In the genomic region with DNA sequence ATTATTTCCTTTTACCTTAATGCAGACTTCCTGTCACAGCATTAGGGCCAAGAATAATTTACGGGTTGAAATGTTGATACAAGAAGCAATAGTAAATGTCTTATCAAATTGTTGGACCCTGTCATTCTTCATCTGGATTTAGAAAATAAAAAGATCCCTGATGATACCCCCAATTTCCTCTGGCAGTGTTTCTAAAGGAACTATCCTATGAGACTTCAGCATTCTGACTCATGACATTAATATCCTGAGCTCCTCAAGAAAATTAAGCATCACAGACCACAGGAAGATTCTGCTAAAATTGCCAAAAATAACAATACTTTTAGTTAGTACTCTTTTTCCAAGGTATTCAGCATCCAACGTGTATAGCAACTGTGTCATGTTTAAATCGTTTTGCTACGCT, we compare ENCODE assay signal across 26 cellular contexts.
DNase-seq lines count a peak whose midpoint lies in the region; ATAC-seq, FAIRE-seq and TF ChIP-seq lines count a peak whose summit lies in the region.
"Had no signal": no experiment of that assay in that cellular context is flagged by ENCODE, and none has a peak within 500 bp of the region (broad histone marks: within the 10 kb centered on the region; RNA-seq: fewer than 3 reads in every experiment).

No MANE protein-coding gene starts in this region.

- H3K4me1 Mint-ChIP-seq in astrocyte (ENCODE audit: low read depth, unreplicated experiment), result peaks cover 5% of the 10 kb centered on the region
- H3K4me1 Mint-ChIP-seq: activated CD4-positive, alpha-beta memory T cell treated with anti-CD3 and anti-CD28 coated beads, Interleukin-2, amount 10 ng/mL, durations not matched to agents 7 days and 5 days; activated naive CD8-positive, alpha-beta T cell treated with anti-CD3 and anti-CD28 coated beads, Interleukin-2, amount 10 ng/mL, durations not matched to agents 7 days and 5 days; central memory CD8-positive, alpha-beta T cell; endodermal cell had no signal

- DNase-seq in AG04449 (ENCODE audit: low read depth, low spot score) (peak; percentile 44), HCEC 1CT (peak; percentile 75), astrocyte (ENCODE audit: low read depth) (peak; percentile 82), hepatic stellate cell (ENCODE audit: low spot score) (peak; percentile 65), NCI-H1092 treated with DMSO at 0.1 percent for 48 hours (lab: John Stamatoyannopoulos, UW) (no peak), NCI-H1694 treated with DMSO at 0.1 percent for 48 hours (lab: John Stamatoyannopoulos, UW) (no peak)
- no peak for DNase-seq in activated T-cell treated with anti-CD3 and anti-CD28 coated beads, Interleukin-2, amount 50 U/mL, for 48 hours
- DNase-seq: activated CD4-positive, alpha-beta memory T cell treated with anti-CD3 and anti-CD28 coated beads, Interleukin-2, amount 10 ng/mL, durations not matched to agents 7 days and 5 days; activated naive CD8-positive, alpha-beta T cell treated with anti-CD3 and anti-CD28 coated beads, Interleukin-2, amount 10 ng/mL, durations not matched to agents 7 days and 5 days; activated T-cell treated with anti-CD3 and anti-CD28 coated beads, Interleukin-2, amount 50 U/mL, for 24 hours; endodermal cell; foreskin melanocyte; GF-D8; NCI-H1105 treated with DMSO at 0.1 percent for 48 hours; NK-92 treated with Interleukin-12 subunit alpha and Interleukin-12 subunit beta, amount 100 ng/mL, for 24 hours; ovary; stimulated activated CD4-positive, alpha-beta T cell treated with anti-CD3 and anti-CD28 coated beads, Interleukin-2, amount 100 ng/mL, for 48 hours had no signal

- ATAC-seq in HG03342 (IDR thresholded peaks at IDR 0.05; ENCODE audit: unreplicated experiment), result no peak
- ATAC-seq: sciatic nerve had no signal

- H3K4me3 Mint-ChIP-seq in astrocyte (ENCODE audit: unreplicated experiment), result no peak overlapping the region
- H3K4me3 Mint-ChIP-seq: activated CD4-positive, alpha-beta memory T cell treated with anti-CD3 and anti-CD28 coated beads, Interleukin-2, amount 10 ng/mL, durations not matched to agents 7 days and 5 days; activated naive CD8-positive, alpha-beta T cell treated with anti-CD3 and anti-CD28 coated beads, Interleukin-2, amount 10 ng/mL, durations not matched to agents 7 days and 5 days; activated T-cell treated with anti-CD3 and anti-CD28 coated beads, Interleukin-2, amount 50 U/mL, for 24 hours; central memory CD8-positive, alpha-beta T cell; endodermal cell had no signal

- H3K4me3 ChIP-seq in AG04449 (ENCODE audit: low read depth, low read length) (no peak overlapping the region), astrocyte (ENCODE audit: insufficient read depth, low read depth, low read length) (no peak overlapping the region)
- H3K4me3 ChIP-seq: ovary, vagina had no signal

- H2AFZ ChIP-seq in astrocyte (ENCODE audit: low read depth, low read length), result no peak overlapping the region

- TF ChIP-seq CTCF in AG04449 (IDR thresholded peaks at IDR 0.05; ENCODE audit: insufficient read depth, low read length, missing control alignments), result no peak
- no peak for TF ChIP-seq CTCF in astrocyte (IDR thresholded peaks at IDR 0.05; ENCODE audit: insufficient read depth, low read depth, low read length)

- peak overlapping the region; percentile 55 for H3K4me2 ChIP-seq in astrocyte (ENCODE audit: low read length)
- H3K4me2 ChIP-seq: KMS-11 had no signal

- H4K20me1 ChIP-seq in astrocyte (ENCODE audit: insufficient read depth, low read length), result no peaks in the 10 kb centered on the region

- FAIRE-seq in astrocyte (lab: Jason Lieb, UNC), result peak; percentile 96
- FAIRE-seq: D721Med, H1 had no signal

- CTCF ChIA-PET in AG04449 (lab: Yijun Ruan, JAX), result interaction anchor here (2.0 kb wide), 1 partner anchor 9 kb away, joined by 5 read pairs; no protein-coding TSS in a partner anchor

- no peaks in the 10 kb centered on the region for H3K36me3 Mint-ChIP-seq in astrocyte (ENCODE audit: low read depth, unreplicated experiment)
- H3K36me3 Mint-ChIP-seq: activated naive CD8-positive, alpha-beta T cell treated with anti-CD3 and anti-CD28 coated beads, Interleukin-2, amount 10 ng/mL, durations not matched to agents 7 days and 5 days had no signal

- H3K36me3 ChIP-seq in astrocyte (ENCODE audit: insufficient read depth, low read length), result no peaks in the 10 kb centered on the region
- H3K36me3 ChIP-seq: ovary, vagina had no signal

- H3K4me1 ChIP-seq in astrocyte (ENCODE audit: insufficient read depth, low read length), result peaks cover 8% of the 10 kb centered on the region
- H3K4me1 ChIP-seq: vagina had no signal

- H3K9me3 Mint-ChIP-seq in astrocyte (ENCODE audit: unreplicated experiment), result no peaks in the 10 kb centered on the region
- H3K9me3 Mint-ChIP-seq: activated naive CD8-positive, alpha-beta T cell treated with anti-CD3 and anti-CD28 coated beads, Interleukin-2, amount 10 ng/mL, durations not matched to agents 7 days and 5 days had no signal

- POLR2A ChIA-PET in AG04449 (lab: Yijun Ruan, JAX), result no interaction called here

- H3K9ac ChIP-seq in astrocyte (ENCODE audit: low read length), result no peak overlapping the region
- H3K9ac ChIP-seq: KMS-11 had no signal

- no peaks in the 10 kb centered on the region for H3K27me3 Mint-ChIP-seq in astrocyte (ENCODE audit: low read depth, unreplicated experiment)
- H3K27me3 Mint-ChIP-seq: activated CD4-positive, alpha-beta memory T cell treated with anti-CD3 and anti-CD28 coated beads, Interleukin-2, amount 10 ng/mL, durations not matched to agents 7 days and 5 days; activated naive CD8-positive, alpha-beta T cell treated with anti-CD3 and anti-CD28 coated beads, Interleukin-2, amount 10 ng/mL, durations not matched to agents 7 days and 5 days; activated T-cell treated with anti-CD3 and anti-CD28 coated beads, Interleukin-2, amount 50 U/mL, for 24 hours; central memory CD8-positive, alpha-beta T cell had no signal

- H3K27me3 ChIP-seq in astrocyte (ENCODE audit: insufficient read depth, low read length), result no peaks in the 10 kb centered on the region
- H3K27me3 ChIP-seq: ovary, vagina had no signal

- H3K79me2 ChIP-seq in astrocyte (ENCODE audit: insufficient read depth, low read length), result no peaks in the 10 kb centered on the region

- H3K27ac ChIP-seq in astrocyte (ENCODE audit: low read depth, low read length), result peak overlapping the region; percentile 10
- H3K27ac ChIP-seq: HL-60, KMS-11, ovary, vagina, VCaP had no signal

- H3K27ac Mint-ChIP-seq in astrocyte (ENCODE audit: unreplicated experiment), result no peak overlapping the region
- H3K27ac Mint-ChIP-seq: activated CD4-positive, alpha-beta memory T cell treated with anti-CD3 and anti-CD28 coated beads, Interleukin-2, amount 10 ng/mL, durations not matched to agents 7 days and 5 days; activated naive CD8-positive, alpha-beta T cell treated with anti-CD3 and anti-CD28 coated beads, Interleukin-2, amount 10 ng/mL, durations not matched to agents 7 days and 5 days; activated T-cell treated with anti-CD3 and anti-CD28 coated beads, Interleukin-2, amount 50 U/mL, for 24 hours; endodermal cell had no signal

- H3K9me3 ChIP-seq in astrocyte (ENCODE audit: insufficient read depth, low read depth, low read length), result no peaks in the 10 kb centered on the region
- H3K9me3 ChIP-seq: ovary, vagina had no signal

Comparison
In these comparisons a context has a peak if more than half of its experiments do, and no peak if none do; other contexts are left out.
1. DNase-seq: peak in AG04449 (single experiment), HCEC 1CT (single experiment), astrocyte (single experiment) and hepatic stellate cell (single experiment); none in activated T-cell treated with anti-CD3 and anti-CD28 coated beads, Interleukin-2, amount 50 U/mL, for 48 hours (0 of 2), NCI-H1092 treated with DMSO at 0.1 percent for 48 hours (single experiment) and NCI-H1694 treated with DMSO at 0.1 percent for 48 hours (single experiment).